ENCODE assay signal across 8 cellular contexts in genomic region chr15:64883097-64883581, GRCh38.
DNase-seq lines count a peak whose midpoint lies in the region; ATAC-seq and TF ChIP-seq lines count a peak whose summit lies in the region.

No MANE protein-coding gene starts in this region.

- ATAC-seq in stimulated activated naive CD8-positive, alpha-beta T cell treated with anti-CD3 and anti-CD28 coated beads, Interleukin-15, amount 100 ng/mL, for 72 hours, result peak; percentile 82

- peak overlapping the region; percentile 90 to 91 for H3K27ac Mint-ChIP-seq in stimulated activated naive CD8-positive, alpha-beta T cell treated with anti-CD3 and anti-CD28 coated beads, Interleukin-15, amount 100 ng/mL, for 72 hours

- peak overlapping the region; percentile 66 to 72 for H3K4me3 Mint-ChIP-seq in stimulated activated naive CD8-positive, alpha-beta T cell treated with anti-CD3 and anti-CD28 coated beads, Interleukin-15, amount 100 ng/mL, for 72 hours

- peaks cover 29% of the 10 kb centered on the region for H3K4me1 Mint-ChIP-seq in stimulated activated naive CD8-positive, alpha-beta T cell treated with anti-CD3 and anti-CD28 coated beads, Interleukin-15, amount 100 ng/mL, for 72 hours

- no peak overlapping the region for H3K4me3 ChIP-seq in AG10803 (ENCODE audit: low read length)

- H3K27me3 Mint-ChIP-seq in stimulated activated naive CD8-positive, alpha-beta T cell treated with anti-CD3 and anti-CD28 coated beads, Interleukin-15, amount 100 ng/mL, for 72 hours, result no peaks in the 10 kb centered on the region

- H3K9me3 Mint-ChIP-seq in stimulated activated naive CD8-positive, alpha-beta T cell treated with anti-CD3 and anti-CD28 coated beads, Interleukin-15, amount 100 ng/mL, for 72 hours, result no peaks in the 10 kb centered on the region

- peak; percentile 30 for DNase-seq in AG10803 (ENCODE audit: low read depth)
- peak; percentile 71 for DNase-seq in GM20000 (ENCODE audit: low spot score)
- peak; percentile 75 for DNase-seq in SIG-M5 treated with dmso at 0.1 percent for 504 hours (lab: John Stamatoyannopoulos, UW; ENCODE audit: unreplicated experiment)
- DNase-seq in fibroblast of peridontal ligament (ENCODE audit: extremely low read depth), result peak; percentile 55
- peak in 1 of 2 donors; percentile 30 for DNase-seq in stimulated activated naive CD8-positive, alpha-beta T cell treated with anti-CD3 and anti-CD28 coated beads, Interleukin-15, amount 100 ng/mL, for 72 hours
- no peak for DNase-seq in DMS 273 (lab: John Stamatoyannopoulos, UW; ENCODE audit: unreplicated experiment)
- DNase-seq in AG08396 (ENCODE audit: low spot score), result no peak
- DNase-seq in kidney tubule cell (ENCODE audit: low spot score), result no peak

- no peak for TF ChIP-seq CTCF in AG10803 (conservative IDR thresholded peaks at IDR 0.05; ENCODE audit: low read length)
- TF ChIP-seq CTCF in GM20000 (IDR thresholded peaks at IDR 0.05; ENCODE audit: extremely low read depth, missing control alignments), result no peak

Comparison
In these comparisons a context has a peak if more than half of its experiments do, and no peak if none do; other contexts are left out.
1. DNase-seq: peak in AG10803 (single experiment), GM20000 (single experiment), SIG-M5 treated with dmso at 0.1 percent for 504 hours (single experiment) and fibroblast of peridontal ligament (single experiment); none in DMS 273 (single experiment), AG08396 (single experiment) and kidney tubule cell (single experiment).